In genomic region chr2:14587119-14587518, GRCh38 we compare ENCODE assay signal across 27 cellular contexts. TPM values are rescaled to one million over a fixed set of nuclear protein-coding genes. Genes with fewer than 3 reads are reported as not detected.
DNase-seq lines count a peak whose midpoint lies in the region; ATAC-seq and TF ChIP-seq lines count a peak whose summit lies in the region.
"Had no signal": no experiment of that assay in that cellular context is flagged by ENCODE, and none has a peak within 500 bp of the region (broad histone marks: within the 10 kb centered on the region; RNA-seq: fewer than 3 reads in every experiment).

No MANE protein-coding gene starts in this region.

- H3K9me3 Mint-ChIP-seq in HFFc6 = no peaks in the 10 kb centered on the region
- H3K9me3 Mint-ChIP-seq: activated CD4-positive, alpha-beta memory T cell treated with anti-CD3 and anti-CD28 coated beads, Interleukin-2, amount 10 ng/mL, durations not matched to agents 7 days and 5 days; activated naive CD8-positive, alpha-beta T cell treated with anti-CD3 and anti-CD28 coated beads, Interleukin-2, amount 10 ng/mL, durations not matched to agents 7 days and 5 days; brain; endodermal cell; nephron had no signal

- no peak for TF ChIP-seq POLR2A in prostate gland (IDR thresholded peaks at IDR 0.05)

- H3K4me3 Mint-ChIP-seq in HFFc6 = no peak overlapping the region; the same call in 1 of the 2 replicates
- H3K4me3 Mint-ChIP-seq: activated CD4-positive, alpha-beta memory T cell treated with anti-CD3 and anti-CD28 coated beads, Interleukin-2, amount 10 ng/mL, durations not matched to agents 7 days and 5 days; activated naive CD8-positive, alpha-beta T cell treated with anti-CD3 and anti-CD28 coated beads, Interleukin-2, amount 10 ng/mL, durations not matched to agents 7 days and 5 days; brain; endodermal cell; nephron; stimulated activated memory B cell treated with anti-CD40 and anti-IgM and Interleukin-4, amounts not matched to agents 10 μg/mL and 1 μg/mL and 100 μg/mL, for 72 hours had no signal

- H3K27ac Mint-ChIP-seq in HFFc6 = peak overlapping the region; percentile 13; the same call in 1 of the 2 replicates
- H3K27ac Mint-ChIP-seq: activated CD4-positive, alpha-beta memory T cell treated with anti-CD3 and anti-CD28 coated beads, Interleukin-2, amount 10 ng/mL, durations not matched to agents 7 days and 5 days; activated naive CD8-positive, alpha-beta T cell treated with anti-CD3 and anti-CD28 coated beads, Interleukin-2, amount 10 ng/mL, durations not matched to agents 7 days and 5 days; brain; endodermal cell; nephron; stimulated activated memory B cell treated with anti-CD40 and anti-IgM and Interleukin-4, amounts not matched to agents 10 μg/mL and 1 μg/mL and 100 μg/mL, for 72 hours had no signal

- TF ChIP-seq CTCF in HFFc6 (IDR thresholded peaks at IDR 0.05) (no peak), RWPE2 (IDR thresholded peaks at IDR 0.05; ENCODE audit: poor library complexity, severe bottlenecking) (no peak), foreskin keratinocyte (conservative IDR thresholded peaks at IDR 0.05) (no peak), prostate gland (IDR thresholded peaks at IDR 0.05) (no peak)

- H3K4me1 ChIP-seq in RWPE2 (ENCODE audit: insufficient read depth, poor library complexity, severe bottlenecking) (peaks cover 13% of the 10 kb centered on the region), foreskin keratinocyte (peaks cover 12% of the 10 kb centered on the region), prostate gland (replicated peaks) (no peaks in the 10 kb centered on the region)
- H3K4me1 ChIP-seq: Caco-2, pancreas had no signal

- no peaks in the 10 kb centered on the region for H3K9me3 ChIP-seq in RWPE2 (ENCODE audit: severe bottlenecking)
- no peaks in the 10 kb centered on the region for H3K9me3 ChIP-seq in prostate gland
- H3K9me3 ChIP-seq: Caco-2, pancreas had no signal

- intact Hi-C loops in prostate gland (cut with DNase I) = no loop called here
- intact Hi-C loops in posterior cingulate gyrus (cut with DNase I) = no loop called here

- peaks cover 33% of the 10 kb centered on the region for H3K4me1 Mint-ChIP-seq in HFFc6 (ENCODE audit: low read depth)
- H3K4me1 Mint-ChIP-seq: activated CD4-positive, alpha-beta memory T cell treated with anti-CD3 and anti-CD28 coated beads, Interleukin-2, amount 10 ng/mL, durations not matched to agents 7 days and 5 days; activated naive CD8-positive, alpha-beta T cell treated with anti-CD3 and anti-CD28 coated beads, Interleukin-2, amount 10 ng/mL, durations not matched to agents 7 days and 5 days; brain; endodermal cell; nephron; stimulated activated memory B cell treated with anti-CD40 and anti-IgM and Interleukin-4, amounts not matched to agents 10 μg/mL and 1 μg/mL and 100 μg/mL, for 72 hours had no signal

- peak; percentile 41 for DNase-seq in A172 (ENCODE audit: low spot score)
- peak; percentile 77 for DNase-seq in HFFc6
- DNase-seq in RWPE2 (ENCODE audit: low spot score) = no peak
- peak; percentile 79 to 92 for DNase-seq in foreskin keratinocyte
- DNase-seq in NCI-H748 (lab: John Stamatoyannopoulos, UW; ENCODE audit: unreplicated experiment) = no peak
- no peak for DNase-seq in prostate gland (ENCODE audit: low spot score)
- DNase-seq in medulla oblongata (ENCODE audit: extremely low spot score) = no peak
- DNase-seq in posterior cingulate gyrus = no peak
- DNase-seq: 8988T; activated CD4-positive, alpha-beta memory T cell treated with anti-CD3 and anti-CD28 coated beads, Interleukin-2, amount 10 ng/mL, durations not matched to agents 7 days and 5 days; activated effector memory CD4-positive, alpha-beta T cell treated with Interleukin-2 at 50 U/mL for 16 hours; activated naive CD8-positive, alpha-beta T cell treated with anti-CD3 and anti-CD28 coated beads, Interleukin-2, amount 10 ng/mL, durations not matched to agents 7 days and 5 days; Caco-2; cortex of kidney; DND-41; endodermal cell; glutamatergic neuron; NCI-H1694; NCI-H2171 treated with DMSO at 0.1 percent for 48 hours; NCI-H526; pancreas; Right ventricle myocardium superior; stimulated activated CD4-positive, alpha-beta T cell treated with anti-CD3 and anti-CD28 coated beads, Interleukin-1b, Interleukin-23, amount 100 ng/mL, for 48 hours had no signal

- ATAC-seq in RWPE2 (ENCODE audit: low read depth) (peak; percentile 98), foreskin keratinocyte (peak; percentile 100)
- ATAC-seq: pancreas; stimulated activated memory B cell treated with anti-CD40 and anti-IgM and Interleukin-4, amounts not matched to agents 10 μg/mL and 1 μg/mL and 100 μg/mL, for 72 hours had no signal

- 83% methylated on average over 4 of the region's 4 CpGs for WGBS in prostate gland

- H3K4me3 ChIP-seq in RWPE2 (ENCODE audit: severe bottlenecking) (no peak overlapping the region), prostate gland (no peak overlapping the region)
- H3K4me3 ChIP-seq: pancreas had no signal

- H3K27me3 ChIP-seq in RWPE2 (ENCODE audit: insufficient read depth, poor library complexity, severe bottlenecking) = no peaks in the 10 kb centered on the region
- H3K27me3 ChIP-seq in foreskin keratinocyte = no peaks in the 10 kb centered on the region
- no peaks in the 10 kb centered on the region for H3K27me3 ChIP-seq in prostate gland (replicated peaks; ENCODE audit: insufficient read depth)
- H3K27me3 ChIP-seq: pancreas had no signal

- no peaks in the 10 kb centered on the region for H3K36me3 Mint-ChIP-seq in HFFc6 (ENCODE audit: low read depth)
- H3K36me3 Mint-ChIP-seq: activated naive CD8-positive, alpha-beta T cell treated with anti-CD3 and anti-CD28 coated beads, Interleukin-2, amount 10 ng/mL, durations not matched to agents 7 days and 5 days; brain; stimulated activated memory B cell treated with anti-CD40 and anti-IgM and Interleukin-4, amounts not matched to agents 10 μg/mL and 1 μg/mL and 100 μg/mL, for 72 hours had no signal

- H3K27ac ChIP-seq in RWPE2 (ENCODE audit: poor library complexity, severe bottlenecking) (peak overlapping the region; percentile 41), foreskin keratinocyte (peak overlapping the region; percentile 25), prostate gland (no peak overlapping the region)
- H3K27ac ChIP-seq: HL-60, pancreas had no signal

- H3K27me3 Mint-ChIP-seq in HFFc6 (ENCODE audit: insufficient read depth) = no peaks in the 10 kb centered on the region
- H3K27me3 Mint-ChIP-seq: activated CD4-positive, alpha-beta memory T cell treated with anti-CD3 and anti-CD28 coated beads, Interleukin-2, amount 10 ng/mL, durations not matched to agents 7 days and 5 days; activated naive CD8-positive, alpha-beta T cell treated with anti-CD3 and anti-CD28 coated beads, Interleukin-2, amount 10 ng/mL, durations not matched to agents 7 days and 5 days; brain; stimulated activated memory B cell treated with anti-CD40 and anti-IgM and Interleukin-4, amounts not matched to agents 10 μg/mL and 1 μg/mL and 100 μg/mL, for 72 hours had no signal

- H3K36me3 ChIP-seq in RWPE2 (ENCODE audit: low read depth) (no peaks in the 10 kb centered on the region), prostate gland (no peaks in the 10 kb centered on the region)
- H3K36me3 ChIP-seq: pancreas had no signal

RNA-seq across cellular contexts. Expression of gene LRATD1, which starts 45.4 kb away (rescaled TPM):
- total RNA-seq in A172 (2014; rRNA removed; shearing (Covaris generic)) = not detected in 2 replicates
- under 1 TPM in 2 of 6 experiments, not detected in 4; 0.05 to 0.07 TPM for total RNA-seq in HFFc6 (2021; fragmentation: NEBNext Ultra II Directional; extraction: Animal tissue kit (Norgen Biotek cat#: 25700))
- total RNA-seq in foreskin keratinocyte (8.0 and 9.5 TPM in 2 replicates), prostate gland (100 to 1,000 TPM; 123 to 129 TPM)
- 4.9 and 5.1 TPM in 2 replicates for polyA plus RNA-seq in foreskin keratinocyte
- total RNA-seq: activated CD4-positive, alpha-beta memory T cell treated with anti-CD3 and anti-CD28 coated beads, Interleukin-2, amount 10 ng/mL, durations not matched to agents 7 days and 5 days; activated naive CD8-positive, alpha-beta T cell treated with anti-CD3 and anti-CD28 coated beads, Interleukin-2, amount 10 ng/mL, durations not matched to agents 7 days and 5 days had no signal

Comparison
In these comparisons a context has a peak if more than half of its experiments do, and no peak if none do; other contexts are left out.
1. DNase-seq: peak in A172 (single experiment), HFFc6 (single experiment) and foreskin keratinocyte (2 of 2); none in RWPE2 (single experiment), NCI-H748 (single experiment), prostate gland (single experiment), medulla oblongata (single experiment) and posterior cingulate gyrus (0 of 10).
2. H3K27ac ChIP-seq: peak in RWPE2 (single experiment) and foreskin keratinocyte (single experiment); none in prostate gland (0 of 2).
3. RNA of gene LRATD1, which starts 45.4 kb away (total RNA-seq): 123 to 129 TPM in prostate gland; 8.0 to 9.5 TPM in foreskin keratinocyte, 0.05 to 0.07 TPM in HFFc6 and not detected in A172; every median in the first group is over 10 times any median in the second.